ENCODE assay signal across 33 cellular contexts in genomic region chr20:16096756-16097326, GRCh38.
"Had no signal": no experiment of that assay in that cellular context is flagged by ENCODE, and none has a peak within 500 bp of the region (broad histone marks: within the 10 kb centered on the region; RNA-seq: fewer than 3 reads in every experiment).

No MANE protein-coding gene starts in this region.

- H3K36me3 Mint-ChIP-seq: activated CD4-positive, alpha-beta memory T cell treated with anti-CD3 and anti-CD28 coated beads for 36 hours; activated CD8-positive, alpha-beta memory T cell treated with anti-CD3 and anti-CD28 coated beads, Interleukin-2, amount 10 ng/mL, durations not matched to agents 7 days and 5 days; activated naive CD4-positive, alpha-beta T cell treated with anti-CD3 and anti-CD28 coated beads, Interleukin-2, amount 10 ng/mL, durations not matched to agents 7 days and 5 days; activated naive CD4-positive, alpha-beta T cell treated with anti-CD3 and anti-CD28 coated beads, Interleukin-2, amount 50 U/mL, for 72 hours; activated naive CD8-positive, alpha-beta T cell treated with anti-CD3 and anti-CD28 coated beads, Interleukin-2, amount 10 ng/mL, durations not matched to agents 7 days and 5 days had no signal

- H3K27me3 Mint-ChIP-seq: activated B cell treated with CpG ODN at 0.5 μM for 24 hours; activated CD4-positive, alpha-beta memory T cell treated with anti-CD3 and anti-CD28 coated beads for 36 hours; activated CD4-positive, alpha-beta T cell treated with anti-CD3 and anti-CD28 coated beads for 36 hours; activated CD4-positive, alpha-beta T cell treated with anti-CD3 and anti-CD28 coated beads, Interleukin-2, amount 10 ng/mL, durations not matched to agents 24 days and 14 days; activated CD8-positive, alpha-beta memory T cell treated with anti-CD3 and anti-CD28 coated beads, Interleukin-2, amount 10 ng/mL, durations not matched to agents 7 days and 5 days; activated naive CD4-positive, alpha-beta T cell treated with anti-CD3 and anti-CD28 coated beads, Interleukin-2, amount 10 ng/mL, durations not matched to agents 7 days and 5 days; activated naive CD8-positive, alpha-beta T cell treated with anti-CD3 and anti-CD28 coated beads, Interleukin-2, amount 10 ng/mL, durations not matched to agents 7 days and 5 days; effector memory CD8-positive, alpha-beta T cell had no signal

- H3K4me1 ChIP-seq: body of pancreas, esophagus muscularis mucosa, foreskin keratinocyte, gastrocnemius medialis, heart left ventricle had no signal

- H3K9me3 ChIP-seq: body of pancreas, esophagus muscularis mucosa, gastrocnemius medialis, heart left ventricle had no signal

- H3K36me3 ChIP-seq: esophagus muscularis mucosa, gastrocnemius medialis, heart left ventricle, WERI-Rb-1 had no signal

- DNase-seq: activated B cell treated with CpG ODN at 0.5 μM for 24 hours; activated CD4-positive, alpha-beta memory T cell treated with anti-CD3 and anti-CD28 coated beads for 36 hours; activated CD4-positive, alpha-beta T cell treated with anti-CD3 and anti-CD28 coated beads for 36 hours; activated CD4-positive, CD25-positive, alpha-beta regulatory T cell treated with anti-CD3 and anti-CD28 coated beads, Interleukin-2, amount 50 U/mL, for 72 hours; activated CD8-positive, alpha-beta memory T cell treated with anti-CD3 and anti-CD28 coated beads, Interleukin-2, amount 10 ng/mL, durations not matched to agents 7 days and 5 days; activated CD8-positive, alpha-beta memory T cell treated with anti-CD3 and anti-CD28 coated beads, Interleukin-2, amount 50 U/mL, for 4 hours; activated CD8-positive, alpha-beta T cell treated with anti-CD3 and anti-CD28 coated beads, Interleukin-2, amount 10 ng/mL, durations not matched to agents 7 days and 5 days; activated gamma-delta T cell; activated naive CD4-positive, alpha-beta T cell; activated naive CD4-positive, alpha-beta T cell treated with anti-CD3 and anti-CD28 coated beads, Interleukin-2, amount 10 ng/mL, durations not matched to agents 7 days and 5 days; activated naive CD8-positive, alpha-beta T cell treated with anti-CD3 and anti-CD28 coated beads, Interleukin-2, amount 10 ng/mL, durations not matched to agents 7 days and 5 days; activated T-cell treated with anti-CD3 and anti-CD28 coated beads, Interleukin-2, amount 50 U/mL, for 1 hour; activated T-cell treated with anti-CD3 and anti-CD28 coated beads, Interleukin-2, amount 50 U/mL, for 72 hours; anterior cingulate cortex; body of pancreas; caudate nucleus; cortex of kidney; dermis blood vessel endothelial cell; effector CD4-positive, alpha-beta T cell; effector memory CD8-positive, alpha-beta T cell; erythroblast; foreskin keratinocyte; gastrocnemius medialis; glutamatergic neuron; heart left ventricle; hypothalamus; T1000; WERI-Rb-1 had no signal

- H3K27me3 ChIP-seq: body of pancreas, esophagus muscularis mucosa, foreskin keratinocyte, gastrocnemius medialis, heart left ventricle had no signal

- H3K4me3 Mint-ChIP-seq: activated B cell treated with CpG ODN at 0.5 μM for 24 hours; activated CD4-positive, alpha-beta memory T cell treated with anti-CD3 and anti-CD28 coated beads for 36 hours; activated CD4-positive, alpha-beta T cell treated with anti-CD3 and anti-CD28 coated beads for 36 hours; activated CD4-positive, alpha-beta T cell treated with anti-CD3 and anti-CD28 coated beads, Interleukin-2, amount 10 ng/mL, durations not matched to agents 24 days and 14 days; activated CD8-positive, alpha-beta memory T cell treated with anti-CD3 and anti-CD28 coated beads, Interleukin-2, amount 10 ng/mL, durations not matched to agents 7 days and 5 days; activated CD8-positive, alpha-beta T cell treated with anti-CD3 and anti-CD28 coated beads, Interleukin-2, amount 10 ng/mL, durations not matched to agents 7 days and 5 days; activated naive CD4-positive, alpha-beta T cell treated with anti-CD3 and anti-CD28 coated beads, Interleukin-2, amount 10 ng/mL, durations not matched to agents 7 days and 5 days; activated naive CD8-positive, alpha-beta T cell treated with anti-CD3 and anti-CD28 coated beads, Interleukin-2, amount 10 ng/mL, durations not matched to agents 7 days and 5 days; activated T-cell treated with anti-CD3 and anti-CD28 coated beads, Interleukin-2, amount 50 U/mL, for 72 hours; effector memory CD8-positive, alpha-beta T cell; T-helper 2 cell treated with Interferon-gamma antibody and Interleukin-4, amounts not matched to agents 5 μg/mL and 100 μg/mL, for 36 hours had no signal

- FAIRE-seq: colon had no signal

- H3K27ac ChIP-seq: body of pancreas, esophagus muscularis mucosa, foreskin keratinocyte, gastrocnemius medialis, heart left ventricle, WERI-Rb-1 had no signal

- H3K4me3 ChIP-seq: body of pancreas, esophagus muscularis mucosa, gastrocnemius medialis, heart left ventricle had no signal

- H3K9me3 Mint-ChIP-seq: activated B cell treated with CpG ODN at 0.5 μM for 24 hours; activated CD4-positive, alpha-beta T cell treated with anti-CD3 and anti-CD28 coated beads, Interleukin-2, amount 10 ng/mL, durations not matched to agents 24 days and 14 days had no signal

- H3K4me1 Mint-ChIP-seq: activated CD4-positive, alpha-beta T cell treated with anti-CD3 and anti-CD28 coated beads for 36 hours; activated CD4-positive, alpha-beta T cell treated with anti-CD3 and anti-CD28 coated beads, Interleukin-2, amount 10 ng/mL, durations not matched to agents 24 days and 14 days; activated CD8-positive, alpha-beta memory T cell treated with anti-CD3 and anti-CD28 coated beads, Interleukin-2, amount 10 ng/mL, durations not matched to agents 7 days and 5 days; activated naive CD4-positive, alpha-beta T cell treated with anti-CD3 and anti-CD28 coated beads, Interleukin-2, amount 10 ng/mL, durations not matched to agents 7 days and 5 days; activated naive CD8-positive, alpha-beta T cell treated with anti-CD3 and anti-CD28 coated beads, Interleukin-2, amount 10 ng/mL, durations not matched to agents 7 days and 5 days had no signal

- ATAC-seq: activated CD4-positive, alpha-beta T cell treated with anti-CD3 and anti-CD28 coated beads for 36 hours; activated CD8-positive, alpha-beta memory T cell treated with anti-CD3 and anti-CD28 coated beads, Interleukin-2, amount 10 ng/mL, durations not matched to agents 7 days and 5 days; activated CD8-positive, alpha-beta T cell treated with anti-CD3 and anti-CD28 coated beads, Interleukin-2, amount 10 ng/mL, durations not matched to agents 7 days and 5 days; activated naive CD4-positive, alpha-beta T cell treated with anti-CD3 and anti-CD28 coated beads, Interleukin-2, amount 50 U/mL, for 72 hours; activated T-cell treated with anti-CD3 and anti-CD28 coated beads, Interleukin-2, amount 50 U/mL, for 72 hours; body of pancreas; effector memory CD8-positive, alpha-beta T cell; foreskin keratinocyte; gastrocnemius medialis; heart left ventricle had no signal
